13 cellular contexts compared by ENCODE assay signal in genomic region chr9:137744632-137745183, GRCh38.
DNase-seq lines count a peak whose midpoint lies in the region; ATAC-seq, FAIRE-seq and TF ChIP-seq lines count a peak whose summit lies in the region.
"Had no signal": no experiment of that assay in that cellular context is flagged by ENCODE, and none has a peak within 500 bp of the region (broad histone marks: within the 10 kb centered on the region; RNA-seq: fewer than 3 reads in every experiment).

No MANE protein-coding gene starts in this region.

- H3K27me3 ChIP-seq in OCI-LY3 (ENCODE audit: low read depth, low read length) = no peaks in the 10 kb centered on the region
- H3K27me3 ChIP-seq: ascending aorta had no signal

- DNase-seq in GM18507 (ENCODE audit: extremely low spot score, insufficient read length, low read depth) = no peak
- peak; percentile 79 for DNase-seq in mesenteric fat pad (ENCODE audit: low spot score)
- no peak for DNase-seq in CD1c-positive myeloid dendritic cell (ENCODE audit: extremely low spot score)
- DNase-seq in T-helper 17 cell = no peak
- no peak for DNase-seq in GDM1 (lab: John Stamatoyannopoulos, UW)
- no peak for DNase-seq in omental fat pad (ENCODE audit: low spot score)
- DNase-seq: activated CD8-positive, alpha-beta memory T cell treated with anti-CD3 and anti-CD28 coated beads, Interleukin-2, amount 50 U/mL, for 4 hours; Calu3; effector memory CD8-positive, alpha-beta T cell; NCI-H2029 had no signal

- FAIRE-seq in GM18507 (lab: Jason Lieb, UNC) = peak; percentile 89

- H2AFZ ChIP-seq in OCI-LY3 (ENCODE audit: low read depth, low read length) = no peak overlapping the region

- no peak overlapping the region for H3K4me3 Mint-ChIP-seq in T-helper 17 cell
- H3K4me3 Mint-ChIP-seq: effector memory CD8-positive, alpha-beta T cell had no signal

- H3K36me3 ChIP-seq in OCI-LY3 (replicated peaks; ENCODE audit: low read depth, low read length) = peaks cover 63% of the 10 kb centered on the region

- H3K36me3 Mint-ChIP-seq in T-helper 17 cell (ENCODE audit: low read depth) = peaks cover 9% of the 10 kb centered on the region

- peak overlapping the region; percentile 4; the same call in 1 of the 2 replicates for H3K4me3 ChIP-seq in OCI-LY3 (ENCODE audit: low read length)
- H3K4me3 ChIP-seq: ascending aorta had no signal

- H3K79me2 ChIP-seq in OCI-LY3 (ENCODE audit: low read length) = peaks cover 66% of the 10 kb centered on the region

- peaks cover 31% of the 10 kb centered on the region for H3K4me1 Mint-ChIP-seq in T-helper 17 cell

- no peaks in the 10 kb centered on the region for H3K9me3 ChIP-seq in OCI-LY3 (ENCODE audit: insufficient read depth, low read length)
- no peaks in the 10 kb centered on the region for H3K9me3 ChIP-seq in T-helper 17 cell (ENCODE audit: control insufficient read depth, low read length, poor library complexity, severe bottlenecking)
- H3K9me3 ChIP-seq: ascending aorta had no signal

- H3K9ac ChIP-seq in OCI-LY3 (ENCODE audit: low read length) = peak overlapping the region; percentile 80

- H3K27ac ChIP-seq in OCI-LY3 (ENCODE audit: low read length) = peak overlapping the region; percentile 97
- H3K27ac ChIP-seq: ascending aorta had no signal

- H3K4me2 ChIP-seq in OCI-LY3 (ENCODE audit: low read length) = peak overlapping the region; percentile 40

- TF ChIP-seq CTCF in OCI-LY3 (IDR thresholded peaks at IDR 0.05; ENCODE audit: low read depth, low read length) (no peak), omental fat pad (IDR thresholded peaks at IDR 0.05) (no peak)

- H3K27ac Mint-ChIP-seq in T-helper 17 cell = no peak overlapping the region

- no peaks in the 10 kb centered on the region for H4K20me1 ChIP-seq in OCI-LY3 (ENCODE audit: insufficient read depth, low read length)

- ATAC-seq in GM21515 (IDR thresholded peaks at IDR 0.05; ENCODE audit: unreplicated experiment) (peak; percentile 35), T-helper 17 cell (no peak), omental fat pad (ENCODE audit: low FRiP score) (no peak)

- H3K4me1 ChIP-seq in OCI-LY3 (ENCODE audit: low read length) = peaks cover 95% of the 10 kb centered on the region
- H3K4me1 ChIP-seq: ascending aorta had no signal

- H3K27me3 Mint-ChIP-seq in T-helper 17 cell = no peaks in the 10 kb centered on the region
- H3K27me3 Mint-ChIP-seq: effector memory CD8-positive, alpha-beta T cell had no signal
